In genomic region chr4:184355111-184355604, GRCh38 we compare ENCODE assay signal across 8 cellular contexts.
DNase-seq lines count a peak whose midpoint lies in the region; ATAC-seq, FAIRE-seq and TF ChIP-seq lines count a peak whose summit lies in the region.

No MANE protein-coding gene starts in this region.

- FAIRE-seq in RCC 7860 (lab: Jason Lieb, UNC): no peak

- no peak for TF ChIP-seq CTCF in Calu3 (IDR thresholded peaks at IDR 0.05; ENCODE audit: unreplicated experiment)

- intact Hi-C loops in Calu3 (cut with micrococcal nuclease; ENCODE audit: unreplicated experiment): no loop called here
- intact Hi-C loops in posterior vena cava (cut with DNase I): no loop called here

- DNase-seq in Calu3 (peak; percentile 49), RCC 7860 (ENCODE audit: low spot score) (peak; percentile 74), dermis microvascular lymphatic vessel endothelial cell (ENCODE audit: low read depth in 2 of 2) (peak; percentile 99 to 100), posterior vena cava (ENCODE audit: low spot score) (no peak)

- no peaks in the 10 kb centered on the region for H3K36me3 ChIP-seq in mesodermal cell (ENCODE audit: control insufficient read depth, insufficient read depth, low read length)

- no TSS peak for BruUV-seq in Calu3 (replicated peaks; lab: Mats Ljungman, UMichigan)

- H3K4me1 Mint-ChIP-seq in Calu3 (ENCODE audit: low read depth, unreplicated experiment): no peaks in the 10 kb centered on the region

- peaks cover 4% of the 10 kb centered on the region for H3K4me1 ChIP-seq in mesodermal cell (ENCODE audit: control insufficient read depth, insufficient read depth, low read length, poor library complexity, severe bottlenecking)

- H3K27ac Mint-ChIP-seq in Calu3 (ENCODE audit: unreplicated experiment): no peak overlapping the region

- CTCF ChIA-PET in Calu3 (lab: Charles Lee): no interaction called here

- H3K27ac ChIP-seq in mesodermal cell (ENCODE audit: low read depth, low read length, severe bottlenecking): peak overlapping the region; percentile 1

- no peak overlapping the region for H3K4me3 Mint-ChIP-seq in Calu3 (ENCODE audit: low read depth, unreplicated experiment)

- WGBS in mesodermal cell (ENCODE audit: insufficient coverage in 2 of 2), 2 experiments: 88 to 100% methylated on average over 1 of the region's 2 CpGs

- ATAC-seq in GM21786 (IDR thresholded peaks at IDR 0.05; ENCODE audit: unreplicated experiment): peak; percentile 36
- no peak for ATAC-seq in HG02623 (IDR thresholded peaks at IDR 0.05; ENCODE audit: unreplicated experiment)
- ATAC-seq in HG03439 (IDR thresholded peaks at IDR 0.05; ENCODE audit: unreplicated experiment): no peak

- H3K36me3 Mint-ChIP-seq in Calu3 (ENCODE audit: insufficient read depth, unreplicated experiment): no peaks in the 10 kb centered on the region

- no peaks in the 10 kb centered on the region for H3K27me3 Mint-ChIP-seq in Calu3 (ENCODE audit: unreplicated experiment)

- H3K9me3 Mint-ChIP-seq in Calu3 (ENCODE audit: low read depth, unreplicated experiment): no peaks in the 10 kb centered on the region

- H3K4me3 ChIP-seq in mesodermal cell (ENCODE audit: extremely low read depth, insufficient read depth, low read length, poor library complexity, severe bottlenecking): no peak overlapping the region

- H3K9me3 ChIP-seq in mesodermal cell (ENCODE audit: control insufficient read depth, low read length): no peaks in the 10 kb centered on the region
